Comparison of ENCODE assay signal across 15 cellular contexts in the genomic region with DNA sequence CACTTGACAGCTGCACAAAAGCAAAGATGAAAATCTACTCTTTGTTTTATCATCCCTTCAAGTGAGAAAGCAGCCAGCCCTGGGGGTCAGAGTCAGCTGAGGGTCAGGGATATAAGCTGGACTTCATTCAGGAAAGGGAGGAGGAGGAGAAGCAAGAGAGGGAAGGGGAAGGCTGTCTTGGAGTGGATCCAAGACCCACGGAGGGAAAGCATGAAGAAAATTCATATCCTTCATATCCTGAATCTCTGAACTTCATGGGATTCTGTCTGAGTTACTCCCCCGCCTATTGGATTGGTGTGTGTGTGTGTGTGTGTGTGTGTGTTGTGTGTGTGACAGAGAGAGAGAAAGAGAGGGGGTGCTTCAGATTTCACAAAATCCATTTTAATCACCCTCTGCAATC.
DNase-seq lines count a peak whose midpoint lies in the region; TF ChIP-seq lines count a peak whose summit lies in the region.
"Had no signal": no experiment of that assay in that cellular context is flagged by ENCODE, and none has a peak within 500 bp of the region (broad histone marks: within the 10 kb centered on the region; RNA-seq: fewer than 3 reads in every experiment).

No MANE protein-coding gene starts in this region.

- H3K9me3 Mint-ChIP-seq in osteocyte (ENCODE audit: unreplicated experiment) = peaks cover 4% of the 10 kb centered on the region

- peaks cover 26% of the 10 kb centered on the region for H3K4me1 Mint-ChIP-seq in osteocyte (ENCODE audit: unreplicated experiment)
- H3K4me1 Mint-ChIP-seq: CD14-positive monocyte had no signal

- H3K27me3 Mint-ChIP-seq in osteocyte (ENCODE audit: unreplicated experiment) = no peaks in the 10 kb centered on the region

- DNase-seq in AG10803 (ENCODE audit: low read depth) (peak; percentile 14), amniotic epithelial cell (ENCODE audit: low read depth) (peak; percentile 50), fibroblast of the aortic adventitia (ENCODE audit: low read depth) (peak; percentile 53), osteocyte (ENCODE audit: extremely low spot score, unreplicated experiment) (no peak), SIG-M5 (lab: John Stamatoyannopoulos, UW) (no peak), HCEC 1CT (no peak)
- DNase-seq in stimulated activated CD4-positive, alpha-beta T cell treated with anti-CD3 and anti-CD28 coated beads, Interleukin-15, amount 100 ng/mL, for 24 hours = no peak
- no peak for DNase-seq in activated CD4-positive, alpha-beta T cell treated with anti-CD3 and anti-CD28 coated beads for 1 hour
- DNase-seq: DMS53, KG1, NCI-H1092, NCI-H1694 treated with DMSO at 0.1 percent for 48 hours, NCI-H524 had no signal

- no peaks in the 10 kb centered on the region for H3K36me3 Mint-ChIP-seq in osteocyte (ENCODE audit: unreplicated experiment)
- H3K36me3 Mint-ChIP-seq: CD14-positive monocyte had no signal

- peak overlapping the region; percentile 68 for H3K27ac Mint-ChIP-seq in osteocyte (ENCODE audit: unreplicated experiment)
- H3K27ac Mint-ChIP-seq: CD14-positive monocyte had no signal

- H3K4me3 Mint-ChIP-seq in osteocyte (ENCODE audit: unreplicated experiment) = no peak overlapping the region
- H3K4me3 Mint-ChIP-seq: CD14-positive monocyte had no signal

- TF ChIP-seq CTCF in AG10803 (conservative IDR thresholded peaks at IDR 0.05; ENCODE audit: low read length) = no peak
- no peak for TF ChIP-seq CTCF in fibroblast of the aortic adventitia (IDR thresholded peaks at IDR 0.05; ENCODE audit: insufficient read depth, low read length)
- no peak for TF ChIP-seq CTCF in osteocyte (IDR thresholded peaks at IDR 0.05)

- H3K4me3 ChIP-seq in AG10803 (ENCODE audit: low read length) (no peak overlapping the region), fibroblast of the aortic adventitia (ENCODE audit: low read depth, low read length) (no peak overlapping the region)
- H3K4me3 ChIP-seq: HAP-1 had no signal

Comparison
In these comparisons a context has a peak if more than half of its experiments do, and no peak if none do; other contexts are left out.
1. DNase-seq: peak in AG10803 (single experiment), amniotic epithelial cell (single experiment) and fibroblast of the aortic adventitia (single experiment); none in osteocyte (single experiment), stimulated activated CD4-positive, alpha-beta T cell treated with anti-CD3 and anti-CD28 coated beads, Interleukin-15, amount 100 ng/mL, for 24 hours (single experiment), activated CD4-positive, alpha-beta T cell treated with anti-CD3 and anti-CD28 coated beads for 1 hour (single experiment), SIG-M5 (single experiment) and HCEC 1CT (single experiment).